Comparison of ENCODE assay signal across 29 cellular contexts in the genomic region with DNA sequence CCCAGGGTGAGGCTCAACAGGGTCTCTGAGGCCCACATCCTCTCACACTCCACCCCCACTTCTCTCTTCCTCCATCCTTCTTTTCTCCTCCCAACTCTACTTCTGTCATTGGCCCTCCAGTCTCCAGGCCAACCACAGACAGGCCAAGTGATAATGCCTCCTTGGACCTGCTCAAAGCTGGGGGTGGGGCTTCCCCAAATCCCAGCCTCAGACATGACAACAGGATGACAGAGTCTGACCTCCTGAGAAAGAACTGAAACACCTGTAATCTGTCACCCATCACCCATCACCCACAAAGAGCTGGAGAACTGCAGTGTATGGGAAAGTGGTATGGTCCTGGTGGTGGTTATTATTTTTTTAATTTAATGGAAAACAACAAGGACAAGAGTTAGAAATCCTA.
DNase-seq lines count a peak whose midpoint lies in the region; ATAC-seq and TF ChIP-seq lines count a peak whose summit lies in the region.
"Had no signal": no experiment of that assay in that cellular context is flagged by ENCODE, and none has a peak within 500 bp of the region (broad histone marks: within the 10 kb centered on the region; RNA-seq: fewer than 3 reads in every experiment).

No MANE protein-coding gene starts in this region.

- H3K4me3 Mint-ChIP-seq in T-helper 2 cell treated with Interferon-gamma antibody and Interleukin-4, amounts not matched to agents 5 μg/mL and 100 μg/mL, for 36 hours = no peak overlapping the region
- no peak overlapping the region for H3K4me3 Mint-ChIP-seq in CD8-positive, alpha-beta T cell
- H3K4me3 Mint-ChIP-seq in T-helper 17 cell = no peak overlapping the region
- H3K4me3 Mint-ChIP-seq in naive thymus-derived CD4-positive, alpha-beta T cell = peak overlapping the region in 2 of 10 donors; percentile 7 to 22
- H3K4me3 Mint-ChIP-seq: WTC11 had no signal

- H3K27ac ChIP-seq in CD8-positive, alpha-beta T cell (ENCODE audit: low read depth, low read length) = no peak overlapping the region
- H3K27ac ChIP-seq in naive thymus-derived CD4-positive, alpha-beta T cell (ENCODE audit: low read depth, low read length) = no peak overlapping the region
- no peak overlapping the region for H3K27ac ChIP-seq in esophagus muscularis mucosa (replicated peaks in 1 of 4)
- H3K27ac ChIP-seq in vagina = no peak overlapping the region
- H3K27ac ChIP-seq: 22Rv1, ascending aorta, gastroesophageal sphincter, PC-9, suprapubic skin had no signal

- peak overlapping the region; percentile 75 for H3K27ac Mint-ChIP-seq in T-helper 2 cell treated with Interferon-gamma antibody and Interleukin-4, amounts not matched to agents 5 μg/mL and 100 μg/mL, for 36 hours
- H3K27ac Mint-ChIP-seq in CD8-positive, alpha-beta T cell = peak overlapping the region; percentile 62
- peak overlapping the region; percentile 77 for H3K27ac Mint-ChIP-seq in T-helper 17 cell
- peak overlapping the region in 5 of 9 donors; percentile 24 to 74 (median 63) for H3K27ac Mint-ChIP-seq in naive thymus-derived CD4-positive, alpha-beta T cell
- H3K27ac Mint-ChIP-seq: activated naive CD4-positive, alpha-beta T cell treated with anti-CD3 and anti-CD28 coated beads, Interleukin-2, amount 50 U/mL, for 24 hours; WTC11 had no signal

- DNase-seq in T-helper 2 cell treated with Interferon-gamma antibody and Interleukin-4, amounts not matched to agents 5 μg/mL and 100 μg/mL, for 36 hours (ENCODE audit: low spot score) = no peak
- DNase-seq in T-helper 2 cell (no peak), T-helper 17 cell (no peak), cerebellum (ENCODE audit: low spot score) (no peak), esophagus muscularis mucosa (ENCODE audit: extremely low spot score) (no peak), vagina (ENCODE audit: extremely low spot score in 2 of 2) (no peak)
- DNase-seq in CD8-positive, alpha-beta T cell = no peak
- DNase-seq in naive thymus-derived CD4-positive, alpha-beta T cell = no peak
- DNase-seq: activated T-cell treated with anti-CD3 and anti-CD28 coated beads, Interleukin-2, amount 50 U/mL, for 48 hours; caudate nucleus; CD4-positive, alpha-beta memory T cell; DMS 273 treated with DMSO at 0.1 percent for 48 hours; HCEC 1CT; hippocampal formation; IMR-90; left colon; NCI-H1048; NCI-H1694; NCI-H446 treated with DMSO at 0.1 percent for 48 hours; PC-9; Right ventricle myocardium superior; stimulated activated CD4-positive, alpha-beta T cell treated with anti-CD3 and anti-CD28 coated beads, Interleukin-12 subunit alpha, Interleukin-12 subunit beta, amount 100 ng/mL, for 4 hours; stimulated activated CD4-positive, alpha-beta T cell treated with anti-CD3 and anti-CD28 coated beads, Interleukin-4, amount 100 ng/mL, for 1 hour had no signal

- intact Hi-C loops in CD8-positive, alpha-beta T cell (cut with DNase I, micrococcal nuclease) = no loop called here
- intact Hi-C loops in naive thymus-derived CD4-positive, alpha-beta T cell (cut with micrococcal nuclease) = no loop called here
- intact Hi-C loops in esophagus muscularis mucosa (cut with DNase I) = no loop called here
- intact Hi-C loops in vagina (cut with DNase I) = no loop called here

- TF ChIP-seq EP300 in esophagus muscularis mucosa (IDR thresholded peaks at IDR 0.05) = no peak

- no peak overlapping the region for H3K4me3 ChIP-seq in CD8-positive, alpha-beta T cell (ENCODE audit: low read depth, low read length)
- H3K4me3 ChIP-seq in naive thymus-derived CD4-positive, alpha-beta T cell (ENCODE audit: low read length) = no peak overlapping the region
- no peak overlapping the region for H3K4me3 ChIP-seq in esophagus muscularis mucosa
- H3K4me3 ChIP-seq in vagina = no peak overlapping the region
- H3K4me3 ChIP-seq: ascending aorta, gastroesophageal sphincter, PC-9, suprapubic skin had no signal

- peaks cover 18% of the 10 kb centered on the region for H3K9me3 Mint-ChIP-seq in T-helper 2 cell treated with Interferon-gamma antibody and Interleukin-4, amounts not matched to agents 5 μg/mL and 100 μg/mL, for 36 hours
- no peaks in the 10 kb centered on the region for H3K9me3 Mint-ChIP-seq in CD8-positive, alpha-beta T cell
- peaks cover 0 to 3% (median 0%) of the 10 kb centered on the region in 11 donors for H3K9me3 Mint-ChIP-seq in naive thymus-derived CD4-positive, alpha-beta T cell
- H3K9me3 Mint-ChIP-seq: activated naive CD4-positive, alpha-beta T cell treated with anti-CD3 and anti-CD28 coated beads, Interleukin-2, amount 50 U/mL, for 24 hours had no signal

- H3K4me1 Mint-ChIP-seq in T-helper 2 cell treated with Interferon-gamma antibody and Interleukin-4, amounts not matched to agents 5 μg/mL and 100 μg/mL, for 36 hours (ENCODE audit: low read depth) = peaks cover 45% of the 10 kb centered on the region
- peaks cover 57% of the 10 kb centered on the region for H3K4me1 Mint-ChIP-seq in CD8-positive, alpha-beta T cell (ENCODE audit: low read depth)
- H3K4me1 Mint-ChIP-seq in T-helper 17 cell = peaks cover 24% of the 10 kb centered on the region
- peaks cover 32 to 78% (median 63%) of the 10 kb centered on the region in 7 donors for H3K4me1 Mint-ChIP-seq in naive thymus-derived CD4-positive, alpha-beta T cell

- POLR2A ChIA-PET in CD8-positive, alpha-beta T cell (lab: Charles Lee) = interaction anchor here (1.0 kb wide), 1 partner anchor 9 kb away, joined by 3 read pairs; no protein-coding TSS in a partner anchor
- POLR2A ChIA-PET in naive thymus-derived CD4-positive, alpha-beta T cell (lab: Charles Lee) = no interaction called here

- no peaks in the 10 kb centered on the region for H3K9me3 ChIP-seq in CD8-positive, alpha-beta T cell (ENCODE audit: low read length)
- H3K9me3 ChIP-seq in T-helper 17 cell (ENCODE audit: control insufficient read depth, low read length, poor library complexity, severe bottlenecking) = no peaks in the 10 kb centered on the region
- no peaks in the 10 kb centered on the region for H3K9me3 ChIP-seq in naive thymus-derived CD4-positive, alpha-beta T cell (ENCODE audit: control insufficient read depth in 2 of 3, low read length in 3 of 3)
- H3K9me3 ChIP-seq in esophagus muscularis mucosa = peaks cover 0 to 19% (median 0%) of the 10 kb centered on the region in 4 donors
- H3K9me3 ChIP-seq in vagina = no peaks in the 10 kb centered on the region
- H3K9me3 ChIP-seq: suprapubic skin had no signal

- CTCF ChIA-PET in CD8-positive, alpha-beta T cell (lab: Charles Lee) = interaction anchor here (0.6 kb wide), 1 partner anchor 76 kb away, joined by 3 read pairs; no protein-coding TSS in a partner anchor
- CTCF ChIA-PET in naive thymus-derived CD4-positive, alpha-beta T cell (lab: Charles Lee) = no interaction called here

- peaks cover 18% of the 10 kb centered on the region for H3K36me3 Mint-ChIP-seq in T-helper 2 cell treated with Interferon-gamma antibody and Interleukin-4, amounts not matched to agents 5 μg/mL and 100 μg/mL, for 36 hours (ENCODE audit: low read depth)
- H3K36me3 Mint-ChIP-seq in CD8-positive, alpha-beta T cell = no peaks in the 10 kb centered on the region
- no peaks in the 10 kb centered on the region for H3K36me3 Mint-ChIP-seq in T-helper 17 cell (ENCODE audit: low read depth)
- peaks cover 0 to 21% (median 0%) of the 10 kb centered on the region in 5 donors for H3K36me3 Mint-ChIP-seq in naive thymus-derived CD4-positive, alpha-beta T cell
- H3K36me3 Mint-ChIP-seq: activated naive CD4-positive, alpha-beta T cell treated with anti-CD3 and anti-CD28 coated beads, Interleukin-2, amount 50 U/mL, for 24 hours; CD4-positive, alpha-beta memory T cell had no signal

- peaks cover 32% of the 10 kb centered on the region for H3K4me1 ChIP-seq in CD8-positive, alpha-beta T cell (ENCODE audit: insufficient read depth, low read length)
- H3K4me1 ChIP-seq in naive thymus-derived CD4-positive, alpha-beta T cell (ENCODE audit: control insufficient read depth in 2 of 2, insufficient read depth in 2 of 2, low read length in 2 of 2) = peaks cover 11 to 25% of the 10 kb centered on the region in 2 donors
- H3K4me1 ChIP-seq in esophagus muscularis mucosa = no peaks in the 10 kb centered on the region
- H3K4me1 ChIP-seq in vagina = peaks cover 4% of the 10 kb centered on the region
- H3K4me1 ChIP-seq: ascending aorta, gastroesophageal sphincter, suprapubic skin had no signal

- TF ChIP-seq POLR2A in esophagus muscularis mucosa (IDR thresholded peaks at IDR 0.05; ENCODE audit: low read depth) (no peak), vagina (IDR thresholded peaks at IDR 0.05) (no peak)

- TF ChIP-seq CTCF in CD8-positive, alpha-beta T cell (IDR thresholded peaks at IDR 0.05) = no peak
- TF ChIP-seq CTCF in esophagus muscularis mucosa (IDR thresholded peaks at IDR 0.05) (no peak), vagina (IDR thresholded peaks at IDR 0.05) (no peak)

- H3K27me3 ChIP-seq in CD8-positive, alpha-beta T cell (ENCODE audit: insufficient read depth, low read length) = no peaks in the 10 kb centered on the region
- H3K27me3 ChIP-seq in naive thymus-derived CD4-positive, alpha-beta T cell (ENCODE audit: control insufficient read depth in 2 of 2, insufficient read depth in 2 of 2, low read length in 2 of 2) = no peaks in the 10 kb centered on the region
- H3K27me3 ChIP-seq in esophagus muscularis mucosa (no peaks in the 10 kb centered on the region), vagina (no peaks in the 10 kb centered on the region)
- H3K27me3 ChIP-seq: ascending aorta, gastroesophageal sphincter, suprapubic skin had no signal

- H3K36me3 ChIP-seq in CD8-positive, alpha-beta T cell (ENCODE audit: insufficient read depth, low read length) = no peaks in the 10 kb centered on the region
- no peaks in the 10 kb centered on the region for H3K36me3 ChIP-seq in naive thymus-derived CD4-positive, alpha-beta T cell (ENCODE audit: control insufficient read depth in 2 of 3, insufficient read depth in 3 of 3, low read length in 3 of 3)
- H3K36me3 ChIP-seq in esophagus muscularis mucosa (no peaks in the 10 kb centered on the region), vagina (no peaks in the 10 kb centered on the region)
- H3K36me3 ChIP-seq: ascending aorta, gastroesophageal sphincter, suprapubic skin had no signal

- no peak for ATAC-seq in CD8-positive, alpha-beta T cell
- ATAC-seq in T-helper 17 cell = no peak
- no peak for ATAC-seq in naive thymus-derived CD4-positive, alpha-beta T cell
- ATAC-seq: left colon had no signal

- H3K27me3 Mint-ChIP-seq in T-helper 2 cell treated with Interferon-gamma antibody and Interleukin-4, amounts not matched to agents 5 μg/mL and 100 μg/mL, for 36 hours (ENCODE audit: low read depth) = no peaks in the 10 kb centered on the region
- no peaks in the 10 kb centered on the region for H3K27me3 Mint-ChIP-seq in CD8-positive, alpha-beta T cell (ENCODE audit: low read depth)
- H3K27me3 Mint-ChIP-seq in T-helper 17 cell = no peaks in the 10 kb centered on the region
- no peaks in the 10 kb centered on the region for H3K27me3 Mint-ChIP-seq in naive thymus-derived CD4-positive, alpha-beta T cell
- H3K27me3 Mint-ChIP-seq: activated naive CD4-positive, alpha-beta T cell treated with anti-CD3 and anti-CD28 coated beads, Interleukin-2, amount 50 U/mL, for 24 hours; CD4-positive, alpha-beta memory T cell had no signal
